Comparison of ENCODE assay signal across 10 cellular contexts in genomic region chr2:196915512-196916189, GRCh38. TPM values are rescaled to one million over a fixed set of nuclear protein-coding genes. Genes with fewer than 3 reads are reported as not detected.
DNase-seq lines count a peak whose midpoint lies in the region; ATAC-seq lines count a peak whose summit lies in the region.
"Had no signal": no experiment of that assay in that cellular context is flagged by ENCODE, and none has a peak within 500 bp of the region (broad histone marks: within the 10 kb centered on the region; RNA-seq: fewer than 3 reads in every experiment).

No MANE protein-coding gene starts in this region.

- no peak for DNase-seq in central memory CD8-positive, alpha-beta T cell (ENCODE audit: low spot score in 2 of 2)
- no peak for DNase-seq in left cardiac atrium
- DNase-seq in LoVo (ENCODE audit: low spot score), result no peak
- no peak for DNase-seq in DMS79 treated with DMSO at 0.1 percent for 48 hours (lab: John Stamatoyannopoulos, UW)
- DNase-seq in activated effector memory CD4-positive, alpha-beta T cell treated with Interleukin-2 at 50 U/mL for 16 hours, result no peak
- DNase-seq: Caco-2, NCI-H69 had no signal

- peak overlapping the region; percentile 78 for H3K27ac Mint-ChIP-seq in central memory CD8-positive, alpha-beta T cell (ENCODE audit: low read depth)

- H3K27me3 Mint-ChIP-seq in central memory CD8-positive, alpha-beta T cell, result no peaks in the 10 kb centered on the region

- H3K9me3 Mint-ChIP-seq in central memory CD8-positive, alpha-beta T cell, result no peaks in the 10 kb centered on the region

- peaks cover 2% of the 10 kb centered on the region for H3K36me3 Mint-ChIP-seq in central memory CD8-positive, alpha-beta T cell (ENCODE audit: insufficient read depth)

- peaks cover 12% of the 10 kb centered on the region for H3K4me1 Mint-ChIP-seq in central memory CD8-positive, alpha-beta T cell

- intact Hi-C loops in left cardiac atrium (cut with DNase I), result no loop called here

- ATAC-seq in GM18498 (IDR thresholded peaks at IDR 0.05; ENCODE audit: unreplicated experiment) (peak; percentile 48), GM21390 (IDR thresholded peaks at IDR 0.05; ENCODE audit: unreplicated experiment) (peak; percentile 39), HG03354 (IDR thresholded peaks at IDR 0.05; ENCODE audit: poor library complexity, severe bottlenecking, unreplicated experiment) (peak; percentile 27), left cardiac atrium (no peak)
- peak; percentile 62 for ATAC-seq in central memory CD8-positive, alpha-beta T cell (replicated peaks; ENCODE audit: extremely low read depth, poor library complexity, severe bottlenecking)

- peak overlapping the region; percentile 27 for H3K4me3 Mint-ChIP-seq in central memory CD8-positive, alpha-beta T cell

RNA-seq across cellular contexts. Expression of gene PGAP1, which starts 10.9 kb away (rescaled TPM):
- 1 to 10 TPM; 7.9 to 9.0 TPM for total RNA-seq in left cardiac atrium

Comparison
In these comparisons a context has a peak if more than half of its experiments do, and no peak if none do; other contexts are left out.
1. ATAC-seq: peak in GM18498 (single experiment), GM21390 (single experiment), HG03354 (single experiment) and central memory CD8-positive, alpha-beta T cell (single experiment); none in left cardiac atrium (0 of 2).